Comparison of ENCODE assay signal across 24 cellular contexts in the genomic region with DNA sequence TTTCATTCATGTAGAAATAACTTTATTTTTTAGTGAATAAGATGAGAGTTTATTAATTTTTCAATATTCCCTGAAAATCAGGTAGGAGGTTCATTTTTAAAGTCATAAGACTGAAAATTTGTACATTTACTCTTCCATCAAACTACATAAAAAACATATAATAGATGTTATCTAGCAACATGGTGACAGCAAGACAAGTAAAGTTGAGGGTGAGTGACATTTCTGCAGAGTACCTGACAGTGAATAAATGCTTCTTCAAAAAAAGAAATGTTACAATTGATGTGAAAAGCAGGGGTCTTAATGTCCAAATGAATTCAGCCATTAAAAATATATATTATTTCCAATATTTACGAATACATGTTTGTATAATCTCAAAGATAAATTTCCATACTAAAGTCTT.
"Had no signal": no experiment of that assay in that cellular context is flagged by ENCODE, and none has a peak within 500 bp of the region (broad histone marks: within the 10 kb centered on the region; RNA-seq: fewer than 3 reads in every experiment).

No MANE protein-coding gene starts in this region.

- H3K4me3 ChIP-seq: stomach, suprapubic skin, testis, thoracic aorta, thyroid gland, tibial artery, tibial nerve, transverse colon, upper lobe of left lung, upper lobe of right lung, uterus, vagina had no signal

- H3K27me3 ChIP-seq: stomach, suprapubic skin, testis, thyroid gland, tibial artery, transverse colon, upper lobe of left lung, upper lobe of right lung, uterus, vagina had no signal

- H3K36me3 ChIP-seq: stomach, suprapubic skin, thoracic aorta, thyroid gland, tibial artery, tibial nerve, transverse colon, upper lobe of left lung, upper lobe of right lung, vagina had no signal

- H3K27ac ChIP-seq: stomach, suprapubic skin, testis, thoracic aorta, thyroid gland, tibial artery, tibial nerve, transverse colon, upper lobe of left lung, upper lobe of right lung, uterus, vagina had no signal

- H3K9me3 ChIP-seq: suprapubic skin, testis, thoracic aorta, thyroid gland, uterus, vagina had no signal

- H3K4me1 ChIP-seq: stomach, suprapubic skin, testis, thyroid gland, tibial artery, tibial nerve, transverse colon, upper lobe of left lung, upper lobe of right lung, uterus, vagina had no signal

- DNase-seq: stimulated activated CD4-positive, alpha-beta T cell treated with anti-CD3 and anti-CD28 coated beads, Interleukin-2, amount 100 ng/mL, for 48 hours; stimulated activated CD4-positive, alpha-beta T cell treated with anti-CD3 and anti-CD28 coated beads, Interleukin-4, amount 100 ng/mL, for 1 hour; stimulated activated CD4-positive, alpha-beta T cell treated with anti-CD3 and anti-CD28 coated beads, Interleukin-4, amount 100 ng/mL, for 24 hours; stimulated activated CD4-positive, alpha-beta T cell treated with anti-CD3 and anti-CD28 coated beads, Interleukin-4, amount 100 ng/mL, for 4 hours; stimulated activated CD8-positive, alpha-beta memory T cell treated with anti-CD3 and anti-CD28 coated beads, Interleukin-4, amount 100 ng/mL, for 48 hours; stimulated activated naive B cell treated with anti-CD40 and anti-IgM and Interleukin-4, amounts not matched to agents 10 μg/mL and 1 μg/mL and 100 μg/mL, for 72 hours; stimulated activated naive CD4-positive, alpha-beta T cell; stimulated activated naive CD4-positive, alpha-beta T cell treated with Interleukin-2 at 50 U/mL for 16 hours; stimulated activated naive CD8-positive, alpha-beta T cell treated with anti-CD3 and anti-CD28 coated beads, Interleukin-15, amount 100 ng/mL, for 72 hours; stimulated activated naive CD8-positive, alpha-beta T cell treated with anti-CD3 and anti-CD28 coated beads, Interleukin-15, Interleukin-2, amounts not matched to agents 100 U/mL and 50 U/mL, for 24 hours; stomach; substantia nigra; testis; thyroid gland; tibial artery; transverse colon; trophoblast cell; upper lobe of left lung; upper lobe of right lung; uterus had no signal
